ENCODE assay signal across 11 cellular contexts in the genomic region with DNA sequence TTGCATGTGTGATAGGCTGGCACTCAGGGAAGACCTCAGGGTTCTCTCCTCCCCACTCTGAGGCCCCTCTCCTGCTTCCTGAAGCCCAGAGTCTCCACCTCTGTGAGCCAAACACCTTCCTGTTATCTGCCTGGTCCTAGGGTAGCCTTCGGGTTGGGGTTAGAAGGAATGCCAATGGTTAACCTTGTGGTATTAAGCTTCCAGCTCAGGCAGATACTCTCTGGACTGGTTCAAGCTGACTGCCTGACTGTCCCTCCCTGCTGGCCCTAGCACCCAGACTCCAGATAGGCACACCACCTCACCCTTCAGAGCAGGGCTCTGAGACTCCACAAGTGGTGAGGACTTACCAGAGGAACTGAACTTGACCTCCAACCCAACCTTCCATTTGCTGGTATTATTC. TPM values are rescaled to one million over a fixed set of nuclear protein-coding genes. Genes with fewer than 3 reads are reported as not detected.
A peak's percentile ranks its signal among the peaks of the same experiment; 100 is the strongest.
DNase-seq lines count a peak whose midpoint lies in the region; ATAC-seq, FAIRE-seq and TF ChIP-seq lines count a peak whose summit lies in the region.
"Not testable (repeated sequence)": the region's sequence is repeated elsewhere in the genome, so short reads cannot be mapped to it uniquely, and the experiment has no call there.
"Had no signal": no experiment of that assay in that cellular context is flagged by ENCODE, and none has a peak within 500 bp of the region (broad histone marks: within the 10 kb centered on the region; RNA-seq: fewer than 3 reads in every experiment).

No MANE protein-coding gene starts in this region.

- not testable (repeated sequence) for TF ChIP-seq POLR2A in K562 (conservative IDR thresholded peaks at IDR 0.05)

- H3K9ac ChIP-seq in GM23248; K562 (ENCODE audit: insufficient read depth in 1 of 2, low read depth in 2 of 2, low read length in 2 of 2): not testable (repeated sequence)

- peaks cover 59% of the 10 kb centered on the region for H3F3A ChIP-seq in GM23248 (ENCODE audit: insufficient read depth)

- not testable (repeated sequence) for H3K27me3 ChIP-seq in GM23248 (replicated peaks; ENCODE audit: insufficient read depth); K562 (ENCODE audit: control insufficient read depth in 2 of 2, insufficient read depth in 2 of 2, low read length in 2 of 2); neutrophil

- not testable (repeated sequence) for BruUV-seq in K562 (replicated peaks; lab: Mats Ljungman, UMichigan)

- H4K20me1 ChIP-seq in GM23248 (ENCODE audit: insufficient read depth); K562 (replicated peaks; ENCODE audit: control insufficient read depth, insufficient read depth, low read length): not testable (repeated sequence)

- H3K9me1 ChIP-seq in K562 (ENCODE audit: control insufficient read depth, insufficient read depth, low read length): not testable (repeated sequence)

- peaks cover 50% of the 10 kb centered on the region for H3K4me1 ChIP-seq in GM23248 (ENCODE audit: insufficient read depth)
- H3K4me1 ChIP-seq in K562 (replicated peaks in 1 of 2; ENCODE audit: control insufficient read depth in 2 of 2, insufficient read depth in 2 of 2, low read length in 2 of 2): not testable (repeated sequence)
- peaks cover 60 to 67% of the 10 kb centered on the region in 2 experiments for H3K4me1 ChIP-seq in neutrophil (ENCODE audit: control insufficient read depth in 1 of 2, insufficient read depth in 1 of 2, low read depth in 1 of 2, low read length in 1 of 2)

- H3K4me2 ChIP-seq in GM23248 (ENCODE audit: unreplicated experiment); K562 (ENCODE audit: insufficient read depth, low read length): not testable (repeated sequence)

- DNase-seq in GM23248; K562 (ENCODE audit: extremely low read depth in 1 of 4, low spot score in 3 of 4): not testable (repeated sequence)
- DNase-seq in NCI-H226: peak; percentile 38

- H3K27ac ChIP-seq in GM23248: 0 out of 2 replicates have a peak overlapping the region, but pooled peaks have one; percentile 88
- H3K27ac ChIP-seq in K562 (ENCODE audit: extremely low read depth, low read depth, low read length): not testable (repeated sequence)
- H3K27ac ChIP-seq in neutrophil: peak overlapping the region; percentile 96

- 50 to 57% methylated on average over 1 of the region's 1 CpG for WGBS in GM23248 (ENCODE audit: low coverage in 1 of 2, low lambda C conversion rate in 2 of 2, missing lambda C conversion rate in 2 of 2), 2 experiments
- WGBS in K562 (ENCODE audit: insufficient coverage, low coverage, missing lambda C conversion rate): 83% methylated on average over 1 of the region's 1 CpG

- intact Hi-C loops in K562 (cut with micrococcal nuclease): not testable (repeated sequence)

- not testable (repeated sequence) for H3K36me3 ChIP-seq in GM23248 (ENCODE audit: low read depth); K562 (ENCODE audit: control insufficient read depth, insufficient read depth, low read length)
- H3K36me3 ChIP-seq in neutrophil: peaks cover 47% of the 10 kb centered on the region

- not testable (repeated sequence) for H3K4me3 ChIP-seq in GM23248; K562; neutrophil (ENCODE audit: low read depth in 1 of 2, low read length in 1 of 2)

- POLR2A ChIA-PET in K562 (lab: Yijun Ruan, JAX): not testable (repeated sequence)

- FAIRE-seq in K562 (lab: Jason Lieb, UNC): peak; percentile 65

- not testable (repeated sequence) for H2AFZ ChIP-seq in GM23248; K562 (ENCODE audit: low read depth, low read length)

- not testable (repeated sequence) for H3K9me3 ChIP-seq in GM23248 (ENCODE audit: low read depth); K562 (replicated peaks; ENCODE audit: control insufficient read depth, insufficient read depth, low read depth, low read length); neutrophil

- TF ChIP-seq RAD21 in K562 (CRISPR knock-in tag; conservative IDR thresholded peaks at IDR 0.05 in 1 of 2, IDR thresholded peaks at IDR 0.05 in 1 of 2): not testable (repeated sequence)

- in situ Hi-C loops in GM23248 (cut with MboI); K562 (cut with MboI): not testable (repeated sequence)

- TF ChIP-seq EP300 in K562 (IDR thresholded peaks at IDR 0.05; ENCODE audit: low read length): not testable (repeated sequence)

- not testable (repeated sequence) for H3K9me2 ChIP-seq in GM23248 (ENCODE audit: insufficient read depth)

- CTCF ChIA-PET in K562 (lab: Yijun Ruan, JAX; ENCODE audit: low intra/inter-chr PET ratio): not testable (repeated sequence)

- TF ChIP-seq CTCF in K562 (IDR thresholded peaks at IDR 0.05 in 2 of 3, conservative IDR thresholded peaks at IDR 0.05 in 1 of 3; ENCODE audit: insufficient read depth in 2 of 3, low read depth in 1 of 3, low read length in 3 of 3); neutrophil (IDR thresholded peaks at IDR 0.05): not testable (repeated sequence)

- not testable (repeated sequence) for H3K79me2 ChIP-seq in GM23248 (ENCODE audit: insufficient read depth); K562 (ENCODE audit: control insufficient read depth, insufficient read depth, low read length)

- ATAC-seq in K562: not testable (repeated sequence)
- peak; percentile 5 for ATAC-seq in esophagus mucosa

RNA-seq across cellular contexts. Expression of a gene that starts 7.0 kb away (rescaled TPM):
- total RNA-seq in GM23248 (2014; rRNA removed; shearing (Covaris generic)): 0.43 and 4.3 TPM in 2 replicates
- polyA plus RNA-seq in GM23248 (2016; fragmentation: Nextera tagmentation; extraction: Ambion mirVana) (0.93 and 1.8 TPM in 2 replicates), K562 (2011; rRNA removed) (not detected in 2 replicates), K562 (2014; fragmentation: Illumina TruSeq; extraction: Trizol) (not detected in 2 replicates), K562 (2014; fragmentation: Nextera tagmentation; extraction: Ambion mirVana) (not detected), K562 (2014; rRNA removed) (not detected in 2 replicates)
- total RNA-seq in K562 (2011; cell fraction: chromatin; rRNA removed; ENCODE audit: low replicate concordance): not detected in 2 replicates
- total RNA-seq in K562 (2011; cell fraction: nucleolus; rRNA removed): not detected in 2 replicates
- total RNA-seq in K562 (2011; cell fraction: nucleoplasm; rRNA removed): not detected in 2 replicates
- total RNA-seq in K562 (2014; rRNA removed) (not detected in 2 replicates), K562 (2014; rRNA removed; fragmentation: Illumina TruSeq; extraction: Trizol) (not detected in 2 replicates), K562 (2015; rRNA removed; fragmentation: Illumina TruSeq; extraction: Trizol) (not detected in 2 replicates), K562 (2021) (not detected in 2 replicates), esophagus mucosa (not detected)
- polyA plus RNA-seq in K562 (2011; cell fraction: cytosol; rRNA removed): not detected in 2 replicates
- polyA plus RNA-seq in K562 (2011; cell fraction: nucleus; rRNA removed): not detected in 2 replicates
- polyA plus RNA-seq in K562 (2012): not detected in 2 replicates
- not detected in 2 replicates for polyA minus RNA-seq in K562 (2011; rRNA and poly(A)+ RNA removed)
- not detected in 2 replicates for polyA minus RNA-seq in K562 (2011; cell fraction: cytosol; rRNA and poly(A)+ RNA removed)
- polyA minus RNA-seq in K562 (2011; cell fraction: nucleus; rRNA and poly(A)+ RNA removed): not detected in 2 replicates
- total RNA-seq: Caco-2; CD8-positive, alpha-beta memory T cell; H4; HepG2 had no signal
- polyA plus RNA-seq: A549; CD8-positive, alpha-beta memory T cell; HepG2 had no signal

RNA-seq across cellular contexts. Expression of a gene that starts 30.0 kb away (rescaled TPM):
- 38.7 TPM in 2 replicates for total RNA-seq in GM23248 (2014; rRNA removed; shearing (Covaris generic))
- polyA plus RNA-seq in GM23248 (2016; fragmentation: Nextera tagmentation; extraction: Ambion mirVana) (57.5 and 62.4 TPM in 2 replicates), K562 (2011; rRNA removed) (40.9 and 53.0 TPM in 2 replicates), K562 (2014; fragmentation: Illumina TruSeq; extraction: Trizol) (110 and 117 TPM in 2 replicates), K562 (2014; fragmentation: Nextera tagmentation; extraction: Ambion mirVana) (100 to 1,000 TPM; 197 to 254 TPM), K562 (2014; rRNA removed) (75.7 and 80.1 TPM in 2 replicates)
- 13.0 and 14.3 TPM in 2 replicates for total RNA-seq in K562 (2011; cell fraction: chromatin; rRNA removed; ENCODE audit: low replicate concordance)
- 15.5 and 17.0 TPM in 2 replicates for total RNA-seq in K562 (2011; cell fraction: nucleolus; rRNA removed)
- 22.1 and 26.9 TPM in 2 replicates for total RNA-seq in K562 (2011; cell fraction: nucleoplasm; rRNA removed)
- total RNA-seq in K562 (2014; rRNA removed) (71.8 and 79.9 TPM in 2 replicates), K562 (2014; rRNA removed; fragmentation: Illumina TruSeq; extraction: Trizol) (53.5 and 59.0 TPM in 2 replicates), K562 (2015; rRNA removed; fragmentation: Illumina TruSeq; extraction: Trizol) (67.2 and 74.9 TPM in 2 replicates), K562 (2021) (63.5 and 72.7 TPM in 2 replicates), esophagus mucosa (46.0 TPM)
- 54.1 and 55.7 TPM in 2 replicates for polyA plus RNA-seq in K562 (2011; cell fraction: cytosol; rRNA removed)
- polyA plus RNA-seq in K562 (2011; cell fraction: nucleus; rRNA removed): 36.7 and 37.1 TPM in 2 replicates
- 86.1 and 99.9 TPM in 2 replicates for polyA plus RNA-seq in K562 (2012)
- 91.2 and 94.5 TPM in 2 replicates for polyA minus RNA-seq in K562 (2011; rRNA and poly(A)+ RNA removed)
- polyA minus RNA-seq in K562 (2011; cell fraction: cytosol; rRNA and poly(A)+ RNA removed): 12.2 and 13.6 TPM in 2 replicates
- polyA minus RNA-seq in K562 (2011; cell fraction: nucleus; rRNA and poly(A)+ RNA removed): 6.5 and 14.0 TPM in 2 replicates

RNA-seq across cellular contexts. Expression of a gene that starts 36.8 kb away (rescaled TPM):
- not detected in 2 replicates for total RNA-seq in GM23248 (2014; rRNA removed; shearing (Covaris generic))
- polyA plus RNA-seq in GM23248 (2016; fragmentation: Nextera tagmentation; extraction: Ambion mirVana): not detected in 2 replicates
- not detected in 2 replicates for total RNA-seq in K562 (2011; cell fraction: chromatin; rRNA removed; ENCODE audit: low replicate concordance)
- not detected in 2 replicates for total RNA-seq in K562 (2011; cell fraction: nucleolus; rRNA removed)
- total RNA-seq in K562 (2011; cell fraction: nucleoplasm; rRNA removed): not detected in 2 replicates
- not detected in 2 replicates for total RNA-seq in K562 (2014; rRNA removed)
- total RNA-seq in K562 (2014; rRNA removed; fragmentation: Illumina TruSeq; extraction: Trizol): not detected in 2 replicates
- not detected in 2 replicates for total RNA-seq in K562 (2015; rRNA removed; fragmentation: Illumina TruSeq; extraction: Trizol)
- not detected in 2 replicates for total RNA-seq in K562 (2021)
- polyA plus RNA-seq in K562 (2011; rRNA removed): not detected in 2 replicates
- not detected in 2 replicates for polyA plus RNA-seq in K562 (2011; cell fraction: cytosol; rRNA removed)
- polyA plus RNA-seq in K562 (2011; cell fraction: nucleus; rRNA removed): not detected in 2 replicates
- not detected in 2 replicates for polyA plus RNA-seq in K562 (2012)
- not detected in 2 replicates for polyA plus RNA-seq in K562 (2014; fragmentation: Illumina TruSeq; extraction: Trizol)
- not detected for polyA plus RNA-seq in K562 (2014; fragmentation: Nextera tagmentation; extraction: Ambion mirVana)
- polyA plus RNA-seq in K562 (2014; rRNA removed): not detected in 2 replicates
- polyA minus RNA-seq in K562 (2011; rRNA and poly(A)+ RNA removed): not detected in 2 replicates
- polyA minus RNA-seq in K562 (2011; cell fraction: cytosol; rRNA and poly(A)+ RNA removed): not detected in 2 replicates
- not detected in 2 replicates for polyA minus RNA-seq in K562 (2011; cell fraction: nucleus; rRNA and poly(A)+ RNA removed)
- total RNA-seq in esophagus mucosa: not detected
- total RNA-seq: Caco-2; CD8-positive, alpha-beta memory T cell; H4; HepG2 had no signal
- polyA plus RNA-seq: A549; BJ; CD8-positive, alpha-beta memory T cell; HepG2 had no signal

RNA-seq across cellular contexts. Expression of a gene that starts 39.4 kb away (rescaled TPM):
- total RNA-seq in GM23248 (2014; rRNA removed; shearing (Covaris generic)): 122 and 132 TPM in 2 replicates
- polyA plus RNA-seq in GM23248 (2016; fragmentation: Nextera tagmentation; extraction: Ambion mirVana): 142 and 145 TPM in 2 replicates
- total RNA-seq in K562 (2011; cell fraction: chromatin; rRNA removed; ENCODE audit: low replicate concordance): 56.6 and 74.7 TPM in 2 replicates
- total RNA-seq in K562 (2011; cell fraction: nucleolus; rRNA removed): 60.5 and 60.8 TPM in 2 replicates
- total RNA-seq in K562 (2011; cell fraction: nucleoplasm; rRNA removed): 67.6 and 104 TPM in 2 replicates
- total RNA-seq in K562 (2014; rRNA removed): 86.0 and 124 TPM in 2 replicates
- 71.5 and 84.6 TPM in 2 replicates for total RNA-seq in K562 (2014; rRNA removed; fragmentation: Illumina TruSeq; extraction: Trizol)
- 77.4 and 80.0 TPM in 2 replicates for total RNA-seq in K562 (2015; rRNA removed; fragmentation: Illumina TruSeq; extraction: Trizol)
- 66.4 and 71.3 TPM in 2 replicates for total RNA-seq in K562 (2021)
- 62.6 and 76.1 TPM in 2 replicates for polyA plus RNA-seq in K562 (2011; rRNA removed)
- polyA plus RNA-seq in K562 (2011; cell fraction: cytosol; rRNA removed): 119 and 150 TPM in 2 replicates
- polyA plus RNA-seq in K562 (2011; cell fraction: nucleus; rRNA removed): 63.9 and 70.2 TPM in 2 replicates
- 95.8 and 155 TPM in 2 replicates for polyA plus RNA-seq in K562 (2012)
- polyA plus RNA-seq in K562 (2014; fragmentation: Illumina TruSeq; extraction: Trizol): 104 and 110 TPM in 2 replicates
- 10 to 100 TPM; 91.1 to 97.5 TPM for polyA plus RNA-seq in K562 (2014; fragmentation: Nextera tagmentation; extraction: Ambion mirVana)
- 85.3 and 93.5 TPM in 2 replicates for polyA plus RNA-seq in K562 (2014; rRNA removed)
- polyA minus RNA-seq in K562 (2011; rRNA and poly(A)+ RNA removed): 53.8 and 69.6 TPM in 2 replicates
- polyA minus RNA-seq in K562 (2011; cell fraction: cytosol; rRNA and poly(A)+ RNA removed): 81.5 and 96.2 TPM in 2 replicates
- 34.2 and 46.9 TPM in 2 replicates for polyA minus RNA-seq in K562 (2011; cell fraction: nucleus; rRNA and poly(A)+ RNA removed)
- total RNA-seq in esophagus mucosa: 81.0 TPM

RNA-seq across cellular contexts. Expression of a gene that starts 49.4 kb away (rescaled TPM):
- not detected in 2 replicates for total RNA-seq in GM23248 (2014; rRNA removed; shearing (Covaris generic))
- polyA plus RNA-seq in GM23248 (2016; fragmentation: Nextera tagmentation; extraction: Ambion mirVana): 0.24 TPM in 1 of 2 replicates, not detected in the other
- 0.46 and 2.7 TPM in 2 replicates for total RNA-seq in K562 (2011; cell fraction: chromatin; rRNA removed; ENCODE audit: low replicate concordance)
- total RNA-seq in K562 (2011; cell fraction: nucleolus; rRNA removed): 2.5 and 3.3 TPM in 2 replicates
- total RNA-seq in K562 (2011; cell fraction: nucleoplasm; rRNA removed): 1.8 and 2.9 TPM in 2 replicates
- total RNA-seq in K562 (2014; rRNA removed): 0.68 and 0.90 TPM in 2 replicates
- total RNA-seq in K562 (2014; rRNA removed; fragmentation: Illumina TruSeq; extraction: Trizol): 0.19 and 0.22 TPM in 2 replicates
- total RNA-seq in K562 (2015; rRNA removed; fragmentation: Illumina TruSeq; extraction: Trizol): 0.58 and 0.75 TPM in 2 replicates
- total RNA-seq in K562 (2021): 0.49 and 0.92 TPM in 2 replicates
- polyA plus RNA-seq in K562 (2011; rRNA removed): 1.2 and 2.3 TPM in 2 replicates
- 2.0 and 3.9 TPM in 2 replicates for polyA plus RNA-seq in K562 (2011; cell fraction: cytosol; rRNA removed)
- polyA plus RNA-seq in K562 (2011; cell fraction: nucleus; rRNA removed): 0.77 and 1.7 TPM in 2 replicates
- polyA plus RNA-seq in K562 (2012): 1.8 and 7.5 TPM in 2 replicates
- 0.96 and 1.7 TPM in 2 replicates for polyA plus RNA-seq in K562 (2014; fragmentation: Illumina TruSeq; extraction: Trizol)
- polyA plus RNA-seq in K562 (2014; fragmentation: Nextera tagmentation; extraction: Ambion mirVana): 1 to 10 TPM; 1.0 to 1.7 TPM
- polyA plus RNA-seq in K562 (2014; rRNA removed): 1.8 TPM in 2 replicates
- 1.5 TPM in 1 of 2 replicates, not detected in the other for polyA minus RNA-seq in K562 (2011; rRNA and poly(A)+ RNA removed)
- 2.3 and 4.2 TPM in 2 replicates for polyA minus RNA-seq in K562 (2011; cell fraction: cytosol; rRNA and poly(A)+ RNA removed)
- polyA minus RNA-seq in K562 (2011; cell fraction: nucleus; rRNA and poly(A)+ RNA removed): 1.2 and 1.4 TPM in 2 replicates
- 0.96 TPM for total RNA-seq in esophagus mucosa
- total RNA-seq: CD8-positive, alpha-beta memory T cell; HepG2 had no signal
- polyA plus RNA-seq: CD8-positive, alpha-beta memory T cell had no signal
